Comparison of ENCODE assay signal across 9 cellular contexts in the genomic region with DNA sequence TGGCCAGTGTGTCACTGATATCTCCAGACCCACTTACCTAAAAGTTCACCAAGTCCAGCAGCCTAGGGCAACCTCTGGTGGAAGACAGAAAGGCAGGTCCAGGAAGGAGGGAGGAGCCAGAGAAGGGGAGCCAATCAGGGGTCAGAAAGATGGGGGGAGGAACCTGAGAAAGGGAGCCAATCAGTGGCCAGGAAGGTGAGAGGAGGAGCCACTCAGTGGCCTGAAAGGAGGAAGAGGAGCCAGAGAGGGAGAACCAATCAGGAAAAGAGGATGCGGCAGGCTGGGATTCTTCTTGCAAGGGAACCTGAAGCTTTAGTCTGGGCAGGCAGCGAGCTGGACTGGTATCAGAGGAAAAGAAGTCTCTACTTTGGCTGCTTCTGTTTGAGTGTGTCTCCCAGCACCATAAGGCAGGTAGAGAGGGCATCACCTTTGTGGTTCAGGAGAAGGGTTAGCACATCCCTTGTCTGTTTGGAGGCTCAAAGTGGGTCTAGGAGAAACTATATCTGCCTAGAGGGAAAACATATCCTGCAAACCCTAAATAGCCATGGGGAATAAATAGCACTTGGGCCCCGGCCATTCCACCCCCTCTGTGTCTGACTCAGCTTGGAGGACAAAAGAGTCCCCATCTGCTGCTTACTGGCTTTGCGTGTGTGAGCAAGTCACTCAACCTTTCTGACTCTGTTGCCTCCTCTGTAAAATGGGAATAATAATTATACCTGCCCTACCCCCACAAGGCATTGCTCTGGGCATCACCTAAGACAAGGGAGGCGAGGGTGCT. TPM values are rescaled to one million over a fixed set of nuclear protein-coding genes. Genes with fewer than 3 reads are reported as not detected.
DNase-seq lines count a peak whose midpoint lies in the region; ATAC-seq and TF ChIP-seq lines count a peak whose summit lies in the region.
"Had no signal": no experiment of that assay in that cellular context is flagged by ENCODE, and none has a peak within 500 bp of the region (broad histone marks: within the 10 kb centered on the region; RNA-seq: fewer than 3 reads in every experiment).

No MANE protein-coding gene starts in this region.

- H3K27ac Mint-ChIP-seq in HFFc6, result no peak overlapping the region

- no peaks in the 10 kb centered on the region for H3F3A ChIP-seq in PC-3 (ENCODE audit: low read length, unreplicated experiment)

- H2AFZ ChIP-seq in PC-3 (ENCODE audit: low read length), result no peak overlapping the region

- H3K4me1 ChIP-seq in PC-3 (ENCODE audit: insufficient read depth, low read length), result no peaks in the 10 kb centered on the region

- no peaks in the 10 kb centered on the region for H3K79me2 ChIP-seq in PC-3 (ENCODE audit: low read length)

- no TSS peak for BruUV-seq in PC-3 (replicated peaks; lab: Mats Ljungman, UMichigan)

- ATAC-seq in PC-3 (peak; percentile 67; the same call in 1 of the 2 replicates), GM21825 (IDR thresholded peaks at IDR 0.05; ENCODE audit: unreplicated experiment) (no peak)

- H3K4me2 ChIP-seq in PC-3 (ENCODE audit: low read length), result no peak overlapping the region

- peak; percentile 96 for DNase-seq in DMS 273 (lab: John Stamatoyannopoulos, UW; ENCODE audit: unreplicated experiment)
- peak; percentile 45 for DNase-seq in HFFc6
- DNase-seq in PC-3, result peak; percentile 66
- DNase-seq in dermis blood vessel endothelial cell, result peak; percentile 37
- DNase-seq in myocyte (ENCODE audit: low read depth), result peak; percentile 79
- DNase-seq in GDM1 (lab: John Stamatoyannopoulos, UW), result no peak
- no peak for DNase-seq in central memory CD4-positive, alpha-beta T cell

- H3K9me2 ChIP-seq in PC-3 (replicated peaks; ENCODE audit: low read length), result no peaks in the 10 kb centered on the region

- no peaks in the 10 kb centered on the region for H3K36me3 Mint-ChIP-seq in HFFc6 (ENCODE audit: low read depth)

- H3K27me3 Mint-ChIP-seq in HFFc6 (ENCODE audit: insufficient read depth), result peaks cover 24% of the 10 kb centered on the region

- POLR2A ChIA-PET in PC-3 (lab: Charles Lee; ENCODE audit: unreplicated experiment), result no interaction called here

- no peaks in the 10 kb centered on the region for H3K36me3 ChIP-seq in PC-3 (ENCODE audit: low read depth, low read length)

- H3K9me3 Mint-ChIP-seq in HFFc6, result no peaks in the 10 kb centered on the region

- H4K20me1 ChIP-seq in PC-3 (ENCODE audit: low read length), result no peaks in the 10 kb centered on the region

- intact Hi-C loops in PC-3 (cut with micrococcal nuclease), result no loop called here

- peaks cover 83% of the 10 kb centered on the region for H3K27me3 ChIP-seq in PC-3 (ENCODE audit: low read length)

- TF ChIP-seq CTCF in HFFc6 (IDR thresholded peaks at IDR 0.05) (no peak), PC-3 (conservative IDR thresholded peaks at IDR 0.05; ENCODE audit: low read depth, low read length) (no peak)

- no peaks in the 10 kb centered on the region for H3K9me3 ChIP-seq in PC-3 (ENCODE audit: low read length)

- CTCF ChIA-PET in PC-3 (lab: Charles Lee), result no interaction called here

- no peak overlapping the region for H3K4me3 Mint-ChIP-seq in HFFc6

- H3K4me1 Mint-ChIP-seq in HFFc6 (ENCODE audit: low read depth), result peaks cover 6% of the 10 kb centered on the region; the same call in 1 of the 2 replicates

- no peak overlapping the region for H3K9ac ChIP-seq in PC-3 (ENCODE audit: low read length)

- H3K4me3 ChIP-seq in PC-3 (ENCODE audit: low read length), result no peak overlapping the region

- no peak overlapping the region for H3K27ac ChIP-seq in PC-3 (ENCODE audit: low read length)
- H3K27ac ChIP-seq: HL-60 had no signal

RNA-seq across cellular contexts. Expression of a gene that starts 43.4 kb away (rescaled TPM):
- total RNA-seq in HFFc6 (2021; fragmentation: NEBNext Ultra II Directional; extraction: Animal tissue kit (Norgen Biotek cat#: 25700)), result not detected
- total RNA-seq in PC-3 (2014; rRNA removed), result not detected in 2 replicates
- total RNA-seq in dermis blood vessel endothelial cell, result not detected in 2 replicates
- 0.36 TPM in 1 of 2 replicates, not detected in the other for total RNA-seq in myocyte
- 0.24 TPM for polyA plus RNA-seq in myocyte (2012)

Comparison
In these comparisons a context has a peak if more than half of its experiments do, and no peak if none do; other contexts are left out.
1. DNase-seq: peak in DMS 273 (single experiment), HFFc6 (single experiment), PC-3 (single experiment), dermis blood vessel endothelial cell (single experiment) and myocyte (single experiment); none in GDM1 (single experiment) and central memory CD4-positive, alpha-beta T cell (single experiment).